Comparison of ENCODE assay signal across 8 cellular contexts in the genomic region with DNA sequence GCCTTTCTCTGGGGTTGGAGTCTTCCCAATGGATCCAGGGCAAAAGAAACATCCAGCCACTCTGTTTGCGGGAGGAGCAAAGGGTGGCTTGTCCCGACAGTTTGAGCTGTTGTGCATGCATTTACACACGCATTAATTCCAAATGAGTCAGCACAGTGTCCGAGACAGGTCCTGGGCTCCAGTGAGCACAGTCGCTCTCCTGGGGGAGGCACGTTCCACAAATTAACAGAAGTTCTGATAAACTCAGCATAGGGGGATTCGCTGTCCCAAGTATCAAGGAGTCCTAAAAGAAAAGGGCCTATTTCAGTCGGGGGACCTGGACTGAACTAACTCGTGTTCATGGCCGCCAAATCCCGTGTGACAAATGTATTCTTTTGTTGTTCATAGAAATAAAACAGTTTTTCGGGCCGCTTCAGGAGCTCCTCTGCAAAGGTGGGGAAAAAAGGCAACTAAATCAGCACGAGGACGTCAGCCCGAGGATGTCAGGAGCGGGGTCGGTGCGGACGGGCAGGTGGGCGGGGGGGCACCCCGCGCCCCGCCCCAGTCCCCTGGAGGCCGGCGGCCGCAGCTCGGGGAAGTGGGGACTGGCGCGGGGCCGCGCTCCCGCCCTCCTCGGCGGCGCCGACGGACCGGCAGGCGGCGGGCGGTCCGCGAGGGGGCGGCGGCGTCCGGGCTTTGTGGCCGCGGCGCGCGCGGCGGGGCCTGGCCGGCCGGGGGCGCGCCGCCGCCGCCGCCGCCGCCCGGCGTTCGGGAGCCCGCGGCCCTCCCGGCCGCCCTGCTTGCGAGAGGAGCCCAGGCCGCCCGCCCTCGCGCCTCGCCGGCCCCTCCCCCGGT. TPM values are rescaled to one million over a fixed set of nuclear protein-coding genes. Genes with fewer than 3 reads are reported as not detected.
DNase-seq lines count a peak whose midpoint lies in the region; ATAC-seq and TF ChIP-seq lines count a peak whose summit lies in the region.

A gene with protein sequence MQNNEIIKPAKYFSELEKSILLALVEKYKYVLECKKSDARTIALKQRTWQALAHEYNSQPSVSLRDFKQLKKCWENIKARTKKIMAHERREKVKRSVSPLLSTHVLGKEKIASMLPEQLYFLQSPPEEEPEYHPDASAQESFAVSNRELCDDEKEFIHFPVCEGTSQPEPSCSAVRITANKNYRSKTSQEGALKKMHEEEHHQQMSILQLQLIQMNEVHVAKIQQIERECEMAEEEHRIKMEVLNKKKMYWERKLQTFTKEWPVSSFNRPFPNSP (plus strand): TSS at position 612 of the 834 bp plus-strand sequence. CDS start 14,796 bp downstream, outside the sequence.

- H3K4me1 ChIP-seq in hepatocyte (ENCODE audit: insufficient read depth), result peaks cover 20% of the 10 kb centered on the region

- peak within 1 kb of the TSS; percentile 98 for H2AFZ ChIP-seq in hepatocyte

- H3K4me3 ChIP-seq in GM06990 (replicated peaks; ENCODE audit: low read depth, low read length) (peak within 1 kb of the TSS; percentile 79), H7 (ENCODE audit: insufficient read depth, low read depth, low read length) (peak within 1 kb of the TSS; percentile 82), LNCaP clone FGC (ENCODE audit: low read depth, low read length) (peak within 1 kb of the TSS; percentile 81), hepatocyte (peak within 1 kb of the TSS; percentile 96)

- ATAC-seq in T-helper 17 cell, result peak; percentile 89

- H3K27ac Mint-ChIP-seq in T-helper 17 cell, result peak within 1 kb of the TSS; percentile 83

- H3K4me3 Mint-ChIP-seq in T-helper 17 cell, result peak within 1 kb of the TSS; percentile 95

- peaks cover 11% of the 10 kb centered on the region for H3K27me3 Mint-ChIP-seq in T-helper 17 cell

- H3K9me3 ChIP-seq in T-helper 17 cell (ENCODE audit: control insufficient read depth, low read length, poor library complexity, severe bottlenecking) (no peaks in the 10 kb centered on the region), hepatocyte (ENCODE audit: low read depth) (no peaks in the 10 kb centered on the region)

- H3K79me2 ChIP-seq in hepatocyte, result peaks cover 37% of the 10 kb centered on the region

- no peaks in the 10 kb centered on the region; the same call in 1 of the 2 replicates for H3K27me3 ChIP-seq in GM06990 (replicated peaks; ENCODE audit: control insufficient read depth, insufficient read depth, low read length)
- H3K27me3 ChIP-seq in H7 (ENCODE audit: control insufficient read depth, insufficient read depth, low read length), result no peaks in the 10 kb centered on the region
- no peaks in the 10 kb centered on the region for H3K27me3 ChIP-seq in hepatocyte

- DNase-seq in GM06990 (ENCODE audit: extremely low read depth, insufficient read length), result peak; percentile 79
- DNase-seq in H7, result peak; percentile 94
- no peak for DNase-seq in LNCaP clone FGC (ENCODE audit: low read depth)
- peak; percentile 33 to 59 (median 48) for DNase-seq in T-helper 17 cell
- DNase-seq in astrocyte of the hippocampus (ENCODE audit: low read depth, low spot score), result peak; percentile 90
- DNase-seq in hepatocyte (ENCODE audit: low spot score), result peak; percentile 90
- peak; percentile 82 for DNase-seq in renal cortical epithelial cell (ENCODE audit: low read depth)
- DNase-seq in NCI-H187 treated with DMSO at 0.1 percent for 48 hours (lab: John Stamatoyannopoulos, UW), result no peak

- H3K4me2 ChIP-seq in hepatocyte, result peak within 1 kb of the TSS; percentile 90

- H3K36me3 ChIP-seq in GM06990 (ENCODE audit: control insufficient read depth, insufficient read depth, low read length) (no peaks in the 10 kb centered on the region), H7 (replicated peaks; ENCODE audit: control insufficient read depth, insufficient read depth, low read length) (no peaks in the 10 kb centered on the region), hepatocyte (replicated peaks; ENCODE audit: insufficient read depth, low read depth) (no peaks in the 10 kb centered on the region)

- TF ChIP-seq CTCF in GM06990 (IDR thresholded peaks at IDR 0.05; ENCODE audit: insufficient read depth, low read length, poor library complexity, severe bottlenecking) (no peak), LNCaP clone FGC (IDR thresholded peaks at IDR 0.05; ENCODE audit: control insufficient read depth, extremely low read depth, insufficient read depth) (peak; percentile 36; the same call in 1 of the 2 replicates), hepatocyte (IDR thresholded peaks at IDR 0.05; ENCODE audit: poor library complexity) (peak; percentile 3)

- H3K27ac ChIP-seq in hepatocyte, result peak within 1 kb of the TSS; percentile 99

- no peaks in the 10 kb centered on the region for H4K20me1 ChIP-seq in hepatocyte (ENCODE audit: insufficient read depth, poor library complexity, severe bottlenecking)

- peaks cover 39% of the 10 kb centered on the region for H3K4me1 Mint-ChIP-seq in T-helper 17 cell

- no peaks in the 10 kb centered on the region for H3K9me2 ChIP-seq in hepatocyte (replicated peaks; ENCODE audit: insufficient read depth)

- H3K36me3 Mint-ChIP-seq in T-helper 17 cell (ENCODE audit: low read depth), result peaks cover 2% of the 10 kb centered on the region

- 3% methylated on average over 17 of the region's 80 CpGs for WGBS in hepatocyte (ENCODE audit: low lambda C conversion rate, missing lambda C conversion rate)

RNA-seq across cellular contexts. Expression of the gene that starts here (rescaled TPM):
- 36.9 and 44.5 TPM in 2 replicates for total RNA-seq in H7 (2014; rRNA removed; shearing (Covaris generic))
- total RNA-seq in T-helper 17 cell (10 to 100 TPM in 1 of 2 donors, 1 to 10 TPM in 1; 9.2 to 19.6 TPM), hepatocyte (34.3 and 42.2 TPM in 2 replicates), renal cortical epithelial cell (55.1 and 104 TPM in 2 replicates)
- 33.4 and 33.8 TPM in 2 replicates for polyA plus RNA-seq in hepatocyte

Comparison
In these comparisons a context has a peak if more than half of its experiments do, and no peak if none do; other contexts are left out.
1. DNase-seq: peak in GM06990 (single experiment), H7 (single experiment), T-helper 17 cell (3 of 3), astrocyte of the hippocampus (single experiment), hepatocyte (single experiment) and renal cortical epithelial cell (single experiment); none in LNCaP clone FGC (single experiment) and NCI-H187 treated with DMSO at 0.1 percent for 48 hours (single experiment).
2. Peak in every context shown above with its lines, with median percentiles within 50 percentile points of each other: H3K4me3 ChIP-seq.